Comparison of ENCODE assay signal across 1 cellular context in the genomic region with DNA sequence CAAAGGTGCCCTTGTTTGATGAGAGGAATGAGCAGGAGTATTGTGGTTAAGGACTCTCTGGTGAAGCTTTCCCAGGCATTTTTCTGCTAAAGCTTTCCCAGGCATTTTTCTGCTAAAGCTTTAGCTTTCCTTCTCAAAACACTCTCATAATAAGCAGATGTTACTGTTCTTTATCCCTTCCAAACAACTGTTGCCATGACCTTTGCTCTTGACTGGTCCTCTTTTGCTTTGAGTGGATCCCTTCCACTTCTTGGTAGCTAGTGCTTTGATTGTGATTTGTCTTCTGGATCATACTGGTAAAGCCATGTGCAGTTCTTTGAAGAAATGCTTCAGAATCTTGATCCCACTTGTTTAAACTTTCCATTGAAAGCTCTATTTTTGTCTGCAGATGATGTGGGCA.
TF ChIP-seq lines count a peak whose summit lies in the region.

No MANE protein-coding gene starts in this region.

TF ChIP-seq in IMR-90, 13 proteins besides CTCF, POLR2A, EP300 and RAD21 (continued from another document):
- no peak for TF ChIP-seq NFE2L2 (IDR thresholded peaks at IDR 0.05; ENCODE audit: low read depth, low read length)
- TF ChIP-seq, protein P1, sequence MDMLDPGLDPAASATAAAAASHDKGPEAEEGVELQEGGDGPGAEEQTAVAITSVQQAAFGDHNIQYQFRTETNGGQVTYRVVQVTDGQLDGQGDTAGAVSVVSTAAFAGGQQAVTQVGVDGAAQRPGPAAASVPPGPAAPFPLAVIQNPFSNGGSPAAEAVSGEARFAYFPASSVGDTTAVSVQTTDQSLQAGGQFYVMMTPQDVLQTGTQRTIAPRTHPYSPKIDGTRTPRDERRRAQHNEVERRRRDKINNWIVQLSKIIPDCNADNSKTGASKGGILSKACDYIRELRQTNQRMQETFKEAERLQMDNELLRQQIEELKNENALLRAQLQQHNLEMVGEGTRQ (IDR thresholded peaks at IDR 0.05; ENCODE audit: low read depth, low read length): no peak
